In genomic region chr12:124273630-124274029, GRCh38 we compare ENCODE assay signal across 1 cellular context.
TF ChIP-seq lines count a peak whose summit lies in the region.

No MANE protein-coding gene starts in this region.

TF ChIP-seq in K562, 482 proteins besides CTCF, POLR2A, EP300 and RAD21 (continued from another document):
- TF ChIP-seq ZNF561 (CRISPR knock-in tag; conservative IDR thresholded peaks at IDR 0.05) (no peak), SREBF2 (CRISPR knock-in tag; IDR thresholded peaks at IDR 0.05) (no peak), RBBP5 (IDR thresholded peaks at IDR 0.05; ENCODE audit: borderline replicate concordance, insufficient read depth, low read length, poor library complexity, severe bottlenecking) (no peak), MCM3 (IDR thresholded peaks at IDR 0.05) (no peak), USF2 (CRISPR knock-in tag; IDR thresholded peaks at IDR 0.05) (peak; percentile 81), SRSF3 (IDR thresholded peaks at IDR 0.05; ENCODE audit: insufficient read depth, low read length) (no peak), MEIS2 (IDR thresholded peaks at IDR 0.05; ENCODE audit: partially characterized antibody) (peak; percentile 92), ZSCAN29 (IDR thresholded peaks at IDR 0.05) (no peak), BMI1 (IDR thresholded peaks at IDR 0.05; ENCODE audit: low read length) (0 out of 2 replicates have a peak, but pooled peaks have one; percentile 25), ZNF57 (CRISPR knock-in tag; IDR thresholded peaks at IDR 0.05) (no peak), TBL1XR1 (IDR thresholded peaks at IDR 0.05; ENCODE audit: low read length in 2 of 2) (0 out of 4 replicates have a peak, but pooled peaks of 1 of the 2 experiments have one; percentile 40), BRF1 (IDR thresholded peaks at IDR 0.05; ENCODE audit: borderline replicate concordance, extremely low read depth, insufficient read length) (no peak), SMARCB1 (IDR thresholded peaks at IDR 0.05; ENCODE audit: insufficient read length, low read depth) (no peak), TFAM (CRISPR knock-in tag; conservative IDR thresholded peaks at IDR 0.05) (no peak), MAX (CRISPR knock-in tag; IDR thresholded peaks at IDR 0.05) (peak; percentile 34; the same call in 1 of the 2 replicates), DACH1 (IDR thresholded peaks at IDR 0.05; ENCODE audit: partially characterized antibody) (peak; percentile 57), USF1 (CRISPR knock-in tag; IDR thresholded peaks at IDR 0.05) (peak; percentile 88), ZC3H4 (CRISPR knock-in tag; IDR thresholded peaks at IDR 0.05; ENCODE audit: borderline replicate concordance) (no peak), SMAD4 (CRISPR knock-in tag; conservative IDR thresholded peaks at IDR 0.05) (peak; percentile 31; the same call in 1 of the 2 replicates), THRB (CRISPR knock-in tag; conservative IDR thresholded peaks at IDR 0.05) (no peak)
- TF ChIP-seq, protein P1, sequence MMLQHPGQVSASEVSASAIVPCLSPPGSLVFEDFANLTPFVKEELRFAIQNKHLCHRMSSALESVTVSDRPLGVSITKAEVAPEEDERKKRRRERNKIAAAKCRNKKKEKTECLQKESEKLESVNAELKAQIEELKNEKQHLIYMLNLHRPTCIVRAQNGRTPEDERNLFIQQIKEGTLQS (IDR thresholded peaks at IDR 0.05), result peak; percentile 56; the same call in 1 of the 2 replicates
- TF ChIP-seq, protein P1 (CRISPR knock-in tag; conservative IDR thresholded peaks at IDR 0.05), result 0 out of 2 replicates have a peak, but pooled peaks have one; percentile 54
- TF ChIP-seq, protein P2, sequence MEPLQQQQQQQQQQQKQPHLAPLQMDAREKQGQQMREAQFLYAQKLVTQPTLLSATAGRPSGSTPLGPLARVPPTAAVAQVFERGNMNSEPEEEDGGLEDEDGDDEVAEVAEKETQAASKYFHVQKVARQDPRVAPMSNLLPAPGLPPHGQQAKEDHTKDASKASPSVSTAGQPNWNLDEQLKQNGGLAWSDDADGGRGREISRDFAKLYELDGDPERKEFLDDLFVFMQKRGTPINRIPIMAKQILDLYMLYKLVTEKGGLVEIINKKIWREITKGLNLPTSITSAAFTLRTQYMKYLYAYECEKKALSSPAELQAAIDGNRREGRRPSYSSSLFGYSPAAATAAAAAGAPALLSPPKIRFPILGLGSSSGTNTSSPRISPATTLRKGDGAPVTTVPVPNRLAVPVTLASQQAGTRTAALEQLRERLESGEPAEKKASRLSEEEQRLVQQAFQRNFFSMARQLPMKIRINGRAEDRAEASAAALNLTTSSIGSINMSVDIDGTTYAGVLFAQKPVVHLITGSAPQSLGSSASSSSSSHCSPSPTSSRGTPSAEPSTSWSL (CRISPR knock-in tag; IDR thresholded peaks at IDR 0.05; ENCODE audit: borderline replicate concordance), result no peak
